ENCODE assay signal across 22 cellular contexts in the genomic region with DNA sequence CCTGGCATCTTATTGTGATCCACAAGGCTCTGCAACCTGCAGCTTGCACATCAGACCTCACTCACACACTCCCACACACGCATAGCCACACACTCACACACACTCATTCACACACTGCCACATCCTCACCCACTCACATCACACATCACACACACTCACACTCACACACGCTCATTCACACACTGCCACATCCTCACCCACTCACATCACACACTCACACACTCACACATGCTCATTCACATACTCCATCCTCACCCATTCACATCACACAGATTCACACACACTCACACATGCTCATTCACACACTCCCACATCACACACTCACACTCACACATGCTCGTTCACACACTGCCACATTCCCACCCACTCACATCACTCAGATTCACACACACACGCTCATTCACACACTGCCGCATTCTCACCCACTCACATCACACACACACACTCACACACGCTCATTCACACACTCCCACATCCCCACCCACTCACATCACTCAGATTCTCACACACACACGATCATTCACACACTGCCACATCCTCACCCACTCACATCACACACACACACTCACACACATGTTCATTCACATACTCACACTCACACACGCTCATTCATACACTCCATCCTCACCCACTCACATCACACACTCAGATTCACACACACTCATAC.
"Had no signal": no experiment of that assay in that cellular context is flagged by ENCODE, and none has a peak within 500 bp of the region (broad histone marks: within the 10 kb centered on the region; RNA-seq: fewer than 3 reads in every experiment).

No MANE protein-coding gene starts in this region.

- H3K9me3 Mint-ChIP-seq: memory B cell; natural killer cell; neural crest cell; stimulated activated naive CD8-positive, alpha-beta T cell treated with anti-CD3 and anti-CD28 coated beads, Interleukin-15, amount 100 ng/mL, for 72 hours had no signal

- ATAC-seq: left ventricle myocardium superior; natural killer cell; sciatic nerve; stimulated activated naive CD8-positive, alpha-beta T cell treated with anti-CD3 and anti-CD28 coated beads, Interleukin-15, amount 100 ng/mL, for 72 hours had no signal

- H3K4me3 Mint-ChIP-seq: memory B cell; natural killer cell; neural crest cell; stimulated activated naive CD8-positive, alpha-beta T cell treated with anti-CD3 and anti-CD28 coated beads, Interleukin-15, amount 100 ng/mL, for 72 hours had no signal

- FAIRE-seq: colon, frontal cortex, keratinocyte had no signal

- H3K27ac ChIP-seq: dorsolateral prefrontal cortex, parathyroid adenoma, suprapubic skin, transverse colon had no signal

- H3K36me3 Mint-ChIP-seq: memory B cell, natural killer cell had no signal

- DNase-seq: dorsolateral prefrontal cortex; effector CD4-positive, alpha-beta T cell; left ventricle myocardium superior; natural killer cell; stimulated activated CD4-positive, alpha-beta T cell treated with anti-CD3 and anti-CD28 coated beads, Interleukin-12 subunit alpha, Interleukin-12 subunit beta, amount 100 ng/mL, for 4 hours; stimulated activated CD4-positive, alpha-beta T cell treated with anti-CD3 and anti-CD28 coated beads, Interleukin-1b, Interleukin-23, amount 100 ng/mL, for 48 hours; stimulated activated CD4-positive, alpha-beta T cell treated with anti-CD3 and anti-CD28 coated beads, Interleukin-4, amount 100 ng/mL, for 1 hour; stimulated activated CD8-positive, alpha-beta memory T cell treated with anti-CD3 and anti-CD28 coated beads, Interleukin-4, amount 100 ng/mL, for 48 hours; stimulated activated naive CD4-positive, alpha-beta T cell; stimulated activated naive CD8-positive, alpha-beta T cell treated with anti-CD3 and anti-CD28 coated beads, Interleukin-15, amount 100 ng/mL, for 72 hours; transverse colon had no signal

- H3K27me3 ChIP-seq: dorsolateral prefrontal cortex had no signal

- H3K79me2 ChIP-seq: parathyroid adenoma had no signal

- H3K9ac ChIP-seq: parathyroid adenoma had no signal

- H3K27ac Mint-ChIP-seq: memory B cell; natural killer cell; progenitor cell of endocrine pancreas; stimulated activated naive CD8-positive, alpha-beta T cell treated with anti-CD3 and anti-CD28 coated beads, Interleukin-15, amount 100 ng/mL, for 72 hours had no signal

- H3K4me3 ChIP-seq: dorsolateral prefrontal cortex, lung, smooth muscle cell, suprapubic skin, transverse colon had no signal

- H3K27me3 Mint-ChIP-seq: memory B cell had no signal

- H2AFZ ChIP-seq: parathyroid adenoma had no signal

- H3K9me3 ChIP-seq: suprapubic skin, transverse colon had no signal

- H3K4me1 Mint-ChIP-seq: stimulated activated naive CD8-positive, alpha-beta T cell treated with anti-CD3 and anti-CD28 coated beads, Interleukin-15, amount 100 ng/mL, for 72 hours had no signal

- H3K4me2 ChIP-seq: smooth muscle cell had no signal

- H3K36me3 ChIP-seq: suprapubic skin, transverse colon had no signal

- H3K4me1 ChIP-seq: parathyroid adenoma had no signal
